In the genomic region with DNA sequence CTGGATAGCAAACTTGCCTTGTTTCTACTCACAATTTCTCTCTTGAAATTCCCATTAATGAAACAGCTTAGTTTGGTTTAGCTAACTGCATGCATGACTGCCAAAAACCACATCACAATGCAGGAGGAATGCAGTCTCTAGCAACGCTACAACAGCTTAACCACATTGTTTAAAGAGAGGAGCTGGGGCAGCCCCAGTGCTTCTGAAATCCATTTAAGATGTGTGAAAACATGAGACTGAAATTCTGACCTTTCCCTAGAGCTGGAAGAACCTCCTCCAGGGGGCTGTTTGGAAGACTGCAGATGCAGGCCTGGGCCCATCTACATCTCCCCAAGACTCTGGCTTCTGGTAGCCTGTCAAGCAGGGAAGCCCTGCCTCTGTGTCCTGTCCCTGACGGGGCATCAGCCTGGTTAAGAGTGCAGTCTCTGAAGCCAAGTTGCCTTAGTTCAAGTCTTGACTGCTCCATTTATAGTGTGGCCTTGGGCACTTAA, we compare ENCODE assay signal across 11 cellular contexts.
DNase-seq lines count a peak whose midpoint lies in the region; ATAC-seq and TF ChIP-seq lines count a peak whose summit lies in the region.
"Had no signal": no experiment of that assay in that cellular context is flagged by ENCODE, and none has a peak within 500 bp of the region (broad histone marks: within the 10 kb centered on the region; RNA-seq: fewer than 3 reads in every experiment).

No MANE protein-coding gene starts in this region.

- peaks cover 18% of the 10 kb centered on the region for H3K27me3 ChIP-seq in BJ (ENCODE audit: control insufficient read depth, insufficient read depth, low read length)
- no peaks in the 10 kb centered on the region for H3K27me3 ChIP-seq in dorsolateral prefrontal cortex
- H3K27me3 ChIP-seq: ascending aorta, stomach had no signal

- POLR2A ChIA-PET in BJ (lab: Charles Lee), result no interaction called here

- H3K27me3 Mint-ChIP-seq in immature natural killer cell (ENCODE audit: low read depth in 3 of 3), result peaks cover 0 to 3% (median 2%) of the 10 kb centered on the region in 3 donors
- H3K27me3 Mint-ChIP-seq in activated T-helper 17 cell treated with anti-CD3 and anti-CD28 coated beads, Interleukin-2, amount 50 U/mL, for 72 hours, result no peaks in the 10 kb centered on the region

- H3K4me3 Mint-ChIP-seq in immature natural killer cell, result no peak overlapping the region
- H3K4me3 Mint-ChIP-seq in activated T-helper 17 cell treated with anti-CD3 and anti-CD28 coated beads, Interleukin-2, amount 50 U/mL, for 72 hours, result no peak overlapping the region
- H3K4me3 Mint-ChIP-seq: neural crest cell had no signal

- peak; percentile 26; the same call in 1 of the 2 replicates for TF ChIP-seq CTCF in BJ (IDR thresholded peaks at IDR 0.05; ENCODE audit: insufficient read depth, low read depth, low read length)
- no peak for TF ChIP-seq CTCF in HFF-Myc (IDR thresholded peaks at IDR 0.05; ENCODE audit: low read depth, low read length, missing control alignments)
- TF ChIP-seq CTCF in dorsolateral prefrontal cortex (IDR thresholded peaks at IDR 0.05 in 54 of 56, conservative IDR thresholded peaks at IDR 0.05 in 2 of 56; ENCODE audit: low read depth in 1 of 56, partially characterized antibody in 56 of 56), result no peak

- H3K36me3 ChIP-seq in BJ (ENCODE audit: control insufficient read depth, insufficient read depth, low read length), result no peaks in the 10 kb centered on the region
- H3K36me3 ChIP-seq: ascending aorta, stomach had no signal

- no peak overlapping the region for H3K27ac ChIP-seq in dorsolateral prefrontal cortex
- H3K27ac ChIP-seq: ascending aorta, stomach had no signal

- no peak overlapping the region for H3K27ac Mint-ChIP-seq in immature natural killer cell
- no peak overlapping the region for H3K27ac Mint-ChIP-seq in activated T-helper 17 cell treated with anti-CD3 and anti-CD28 coated beads, Interleukin-2, amount 50 U/mL, for 72 hours

- H3K4me1 Mint-ChIP-seq in immature natural killer cell, result peaks cover 9 to 20% of the 10 kb centered on the region in 2 donors
- H3K4me1 Mint-ChIP-seq in activated T-helper 17 cell treated with anti-CD3 and anti-CD28 coated beads, Interleukin-2, amount 50 U/mL, for 72 hours, result no peaks in the 10 kb centered on the region

- no peaks in the 10 kb centered on the region for H3K36me3 Mint-ChIP-seq in immature natural killer cell
- H3K36me3 Mint-ChIP-seq in activated T-helper 17 cell treated with anti-CD3 and anti-CD28 coated beads, Interleukin-2, amount 50 U/mL, for 72 hours (ENCODE audit: low read depth), result no peaks in the 10 kb centered on the region

- H3K9me3 Mint-ChIP-seq in immature natural killer cell, result peaks cover 0 to 14% (median 3%) of the 10 kb centered on the region in 6 donors
- peaks cover 5% of the 10 kb centered on the region for H3K9me3 Mint-ChIP-seq in activated T-helper 17 cell treated with anti-CD3 and anti-CD28 coated beads, Interleukin-2, amount 50 U/mL, for 72 hours

- no peak for ATAC-seq in HG03457 (IDR thresholded peaks at IDR 0.05; ENCODE audit: unreplicated experiment)
- no peak for ATAC-seq in activated T-helper 17 cell treated with anti-CD3 and anti-CD28 coated beads, Interleukin-2, amount 50 U/mL, for 72 hours (replicated peaks)

- CTCF ChIA-PET in BJ (lab: Yijun Ruan, JAX), result interaction anchor here (0.7 to 1.4 kb wide), 3 partner anchors 15 to 30 kb away, joined by 3 to 4 read pairs (median 3); no protein-coding TSS in a partner anchor

- intact Hi-C loops in dorsolateral prefrontal cortex (cut with DNase I), result no loop called here

- DNase-seq in BJ (ENCODE audit: low read depth) (peak; percentile 83), HFF-Myc (ENCODE audit: extremely low read depth, low read depth) (peak; percentile 82), astrocyte of the hippocampus (ENCODE audit: low read depth, low spot score) (peak; percentile 95), left kidney (ENCODE audit: low read depth, low spot score) (peak; percentile 82), dorsolateral prefrontal cortex (no peak), immature natural killer cell (no peak)
- DNase-seq: stomach had no signal

- H3K4me3 ChIP-seq in BJ (ENCODE audit: low read depth, low read length) (no peak overlapping the region), HFF-Myc (replicated peaks; ENCODE audit: low read depth, low read length) (no peak overlapping the region), dorsolateral prefrontal cortex (no peak overlapping the region)
- H3K4me3 ChIP-seq: ascending aorta, stomach had no signal

Comparison
In these comparisons a context has a peak if more than half of its experiments do, and no peak if none do; other contexts are left out.
1. DNase-seq: peak in BJ (single experiment), HFF-Myc (single experiment), astrocyte of the hippocampus (single experiment) and left kidney (single experiment); none in dorsolateral prefrontal cortex (0 of 10) and immature natural killer cell (0 of 3).